15 cellular contexts compared by ENCODE assay signal in genomic region chr19:1122021-1122971, GRCh38. TPM values are rescaled to one million over a fixed set of nuclear protein-coding genes. Genes with fewer than 3 reads are reported as not detected.
DNase-seq lines count a peak whose midpoint lies in the region; ATAC-seq, FAIRE-seq and TF ChIP-seq lines count a peak whose summit lies in the region.
"Had no signal": no experiment of that assay in that cellular context is flagged by ENCODE, and none has a peak within 500 bp of the region (broad histone marks: within the 10 kb centered on the region; RNA-seq: fewer than 3 reads in every experiment).

No MANE protein-coding gene starts in this region.

- H2BK5ac ChIP-seq in H1 (ENCODE audit: low read depth, low read length) = no peak overlapping the region

- H3K23ac ChIP-seq in H1 (ENCODE audit: insufficient read length) = no peak overlapping the region

- H3K36me3 ChIP-seq in breast epithelium (peaks cover 4% of the 10 kb centered on the region), NT2/D1 (ENCODE audit: insufficient read depth, insufficient read length, low read length) (peaks cover 89% of the 10 kb centered on the region), H1 (ENCODE audit: control insufficient read depth in 2 of 4, insufficient read depth in 4 of 4, low read length in 3 of 4) (peaks cover 0 to 51% (median 5%) of the 10 kb centered on the region in 4 experiments; a peak in 4 of 8 replicates), spleen (peaks cover 9 to 100% (median 100%) of the 10 kb centered on the region in 6 donors)

- H3K27ac Mint-ChIP-seq in MCF 10A (ENCODE audit: low read depth, unreplicated experiment) (peak overlapping the region; percentile 35), T-cell (no peak overlapping the region)

- H3K4me3 ChIP-seq in breast epithelium (no peak overlapping the region), NT2/D1 (ENCODE audit: insufficient read length, low read depth) (no peak overlapping the region), H1 (ENCODE audit: extremely low read depth in 1 of 4, insufficient read depth in 2 of 4, low read depth in 3 of 4, low read length in 4 of 4) (no peak overlapping the region), spleen (no peak overlapping the region)
- H3K4me3 ChIP-seq: PC-9 had no signal

- no peak overlapping the region for H2BK15ac ChIP-seq in H1 (ENCODE audit: low read length)

- no peak overlapping the region for H3K4ac ChIP-seq in H1 (replicated peaks; ENCODE audit: insufficient read length, low read depth, low read length)

- H4K8ac ChIP-seq in H1 (ENCODE audit: extremely low read depth, insufficient read depth, low read length) = no peak overlapping the region

- H3K4me1 ChIP-seq in breast epithelium (no peaks in the 10 kb centered on the region), NT2/D1 (ENCODE audit: insufficient read depth, insufficient read length) (peaks cover 17% of the 10 kb centered on the region), H1 (replicated peaks in 1 of 4; ENCODE audit: control insufficient read depth in 3 of 4, insufficient read depth in 4 of 4, low read length in 3 of 4) (peaks cover 0 to 4% (median 2%) of the 10 kb centered on the region in 4 experiments; a peak in 3 of 7 replicates), spleen (peaks cover 2 to 57% (median 35%) of the 10 kb centered on the region in 6 donors)

- no peak for TF ChIP-seq EP300 in H1 (IDR thresholded peaks at IDR 0.05; ENCODE audit: borderline replicate concordance in 1 of 2, low read depth in 2 of 2, low read length in 2 of 2)

- no peaks in the 10 kb centered on the region for H3K79me1 ChIP-seq in H1 (ENCODE audit: low read depth, low read length)

- no peak overlapping the region for H3K4me2 ChIP-seq in H1 (ENCODE audit: insufficient read depth in 1 of 2, low read depth in 2 of 2, low read length in 2 of 2)
- H3K4me2 ChIP-seq: PC-9 had no signal

- H2AFZ ChIP-seq in H1 (ENCODE audit: low read length) = no peak overlapping the region
- H2AFZ ChIP-seq: PC-9 had no signal

- no peak overlapping the region for H2BK20ac ChIP-seq in H1 (ENCODE audit: low read length)

- TF ChIP-seq POLR2A in breast epithelium (IDR thresholded peaks at IDR 0.05) (no peak), H1 (IDR thresholded peaks at IDR 0.05; ENCODE audit: control extremely low read depth in 1 of 2, low read depth in 2 of 2, low read length in 2 of 2) (no peak), spleen (IDR thresholded peaks at IDR 0.05) (no peak)

- H3K14ac ChIP-seq in H1 (ENCODE audit: insufficient read length) = no peak overlapping the region

- no peak overlapping the region for H3K56ac ChIP-seq in H1 (replicated peaks; ENCODE audit: insufficient read length, low read depth, low read length)

- H3K4me3 Mint-ChIP-seq in MCF 10A (ENCODE audit: unreplicated experiment) (no peak overlapping the region), T-cell (no peak overlapping the region)

- intact Hi-C loops in MCF 10A (cut with micrococcal nuclease) = no loop called here
- intact Hi-C loops in breast epithelium (cut with DNase I; ENCODE audit: low total_unique reads) = no loop called here
- intact Hi-C loops in spleen (cut with DNase I; ENCODE audit: low total_unique reads) = no loop called here

- CTCF ChIA-PET in MCF 10A (lab: Yijun Ruan, JAX) (interaction anchor here (0.6 to 0.7 kb wide), 2 partner anchors 9 to 33 kb away, joined by 3 read pairs; no protein-coding TSS in a partner anchor), H1 (lab: Charles Lee; ENCODE audit: partially characterized antibody) (interaction anchor here (0.9 to 4.2 kb wide), 3 partner anchors 9 to 100 kb away, joined by 3 to 17 read pairs (median 14); no protein-coding TSS in a partner anchor), T-cell (lab: Charles Lee) (no interaction called here)

- no peaks in the 10 kb centered on the region for H3K9me3 Mint-ChIP-seq in MCF 10A (ENCODE audit: unreplicated experiment)
- no peaks in the 10 kb centered on the region for H3K9me3 Mint-ChIP-seq in T-cell
- H3K9me3 Mint-ChIP-seq: H9 had no signal

- no peak for TF ChIP-seq RAD21 in H1 (IDR thresholded peaks at IDR 0.05 in 1 of 2, conservative IDR thresholded peaks at IDR 0.05 in 1 of 2; ENCODE audit: low read depth in 2 of 2, low read length in 2 of 2)

- H3K27me3 Mint-ChIP-seq in MCF 10A (ENCODE audit: insufficient read depth, unreplicated experiment) = no peaks in the 10 kb centered on the region
- H3K27me3 Mint-ChIP-seq in T-cell = no peaks in the 10 kb centered on the region

- H3K36me3 Mint-ChIP-seq in MCF 10A (ENCODE audit: insufficient read depth, unreplicated experiment) (peaks cover 95% of the 10 kb centered on the region), T-cell (peaks cover 12% of the 10 kb centered on the region)

- H3K18ac ChIP-seq in H1 (ENCODE audit: extremely low read depth, low read length) = peak overlapping the region; percentile 38; the same call in 1 of the 2 replicates

- no peak for FAIRE-seq in H1 (lab: Jason Lieb, UNC)

- BruUV-seq in MCF 10A (replicated peaks; lab: Mats Ljungman, UMichigan) = no TSS peak

- H3K79me2 ChIP-seq in H1 (ENCODE audit: control insufficient read depth in 1 of 2, insufficient read depth in 2 of 2, low read length in 2 of 2) = no peaks in the 10 kb centered on the region

- ATAC-seq in T-cell (replicated peaks in 1 of 4) = no peak

- H3K27ac ChIP-seq in breast epithelium (peak overlapping the region in 1 of 2 donors; percentile 32), H1 (ENCODE audit: low read depth, low read length) (no peak overlapping the region), spleen (peak overlapping the region in 3 of 8 donors; percentile 17 to 69 (median 46))
- H3K27ac ChIP-seq: PC-9 had no signal

- POLR2A ChIA-PET in MCF 10A (lab: Yijun Ruan, JAX) (interaction anchor here (1.2 to 1.6 kb wide), 2 partner anchors 33 to 88 kb away, joined by 4 read pairs; no protein-coding TSS in a partner anchor), H1 (lab: Charles Lee; ENCODE audit: partially characterized antibody) (interaction anchor here (1.1 to 1.9 kb wide), 8 partner anchors 9 to 147 kb away, joined by 3 to 7 read pairs (median 4); partner anchors contain the start of gene GPX4), T-cell (lab: Charles Lee) (interaction anchor here in 1 of 2 donors (0.5 kb wide), 1 partner anchor 13 kb away, joined by 3 read pairs; no protein-coding TSS in a partner anchor)

- H4K91ac ChIP-seq in H1 (replicated peaks; ENCODE audit: insufficient read length, low read length) = no peak overlapping the region

- H3K23me2 ChIP-seq in H1 (ENCODE audit: low read depth, low read length) = no peaks in the 10 kb centered on the region

- no peak overlapping the region for H4K5ac ChIP-seq in H1 (ENCODE audit: insufficient read length, low read depth, low read length)

- TF ChIP-seq CTCF in MCF 10A (IDR thresholded peaks at IDR 0.05; ENCODE audit: unreplicated experiment) (no peak), breast epithelium (IDR thresholded peaks at IDR 0.05) (no peak), H1 (IDR thresholded peaks at IDR 0.05; ENCODE audit: control extremely low read depth in 1 of 3, insufficient read depth in 1 of 3, low read depth in 1 of 3, low read length in 3 of 3) (no peak), spleen (IDR thresholded peaks at IDR 0.05 in 8 of 11, conservative IDR thresholded peaks at IDR 0.05 in 3 of 11) (no peak)

- H3K4me1 Mint-ChIP-seq in MCF 10A (ENCODE audit: insufficient read depth, unreplicated experiment) (no peaks in the 10 kb centered on the region), T-cell (peaks cover 0 to 5% (median 4%) of the 10 kb centered on the region in 3 donors)

- H3K9ac ChIP-seq in NT2/D1 (ENCODE audit: insufficient read length, low read depth) (peak overlapping the region; percentile 32), H1 (replicated peaks in 1 of 4; ENCODE audit: extremely low read depth in 1 of 4, low read depth in 3 of 4, low read length in 3 of 4) (no peak overlapping the region)

- WGBS in H1 (ENCODE audit: extremely low coverage in 1 of 2, insufficient coverage in 1 of 2, insufficient read length in 1 of 2, insufficient replicate concordance in 2 of 2, low coverage in 1 of 2, low lambda C conversion rate in 2 of 2, missing lambda C conversion rate in 1 of 2), 2 experiments = 93% methylated on average over 18 of the region's 63 CpGs; no CpG with 5 or more reads in 1 of the 2 experiments
- WGBS in spleen, 5 donors = 94 to 96% (median 95%) methylated on average over 42 to 63 of the region's 63 CpGs

- peaks cover 0 to 1% of the 10 kb centered on the region in 2 experiments for H4K20me1 ChIP-seq in H1 (replicated peaks in 1 of 2; ENCODE audit: control insufficient read depth in 1 of 2, insufficient read depth in 2 of 2, low read length in 2 of 2)

- no peaks in the 10 kb centered on the region for H3K27me3 ChIP-seq in breast epithelium
- H3K27me3 ChIP-seq in NT2/D1 (ENCODE audit: insufficient read depth, insufficient read length) = no peaks in the 10 kb centered on the region
- H3K27me3 ChIP-seq in H1 (replicated peaks in 1 of 4; ENCODE audit: control insufficient read depth in 3 of 4, extremely low read depth in 1 of 4, insufficient read depth in 3 of 4, low read length in 3 of 4) = no peaks in the 10 kb centered on the region
- H3K27me3 ChIP-seq in spleen (replicated peaks in 1 of 7) = no peaks in the 10 kb centered on the region

- no peak overlapping the region for H2BK120ac ChIP-seq in H1 (replicated peaks; ENCODE audit: low read depth, low read length)

- no peaks in the 10 kb centered on the region for H3K9me3 ChIP-seq in breast epithelium
- H3K9me3 ChIP-seq in NT2/D1 (ENCODE audit: insufficient read depth, low read length) = no peaks in the 10 kb centered on the region
- H3K9me3 ChIP-seq in H1 (ENCODE audit: insufficient read depth in 2 of 2, low read depth in 1 of 2, low read length in 1 of 2) = no peaks in the 10 kb centered on the region
- H3K9me3 ChIP-seq in spleen = no peaks in the 10 kb centered on the region

- DNase-seq in MCF 10A (ENCODE audit: unreplicated experiment) (no peak), breast epithelium (ENCODE audit: low spot score in 2 of 2) (no peak), NT2/D1 (ENCODE audit: low read depth, low spot score) (no peak), H1 (ENCODE audit: low read depth in 1 of 2, low spot score in 2 of 2) (no peak), spleen (peak; percentile 72), T-cell (no peak), T-helper 1 cell (no peak)
- DNase-seq: AML-193; NCI-H1092; NCI-H1694; NCI-H2107; NCI-H526 treated with DMSO at 0.1 percent for 48 hours; NK-92 treated with Interleukin-12 subunit alpha and Interleukin-12 subunit beta, amount 100 ng/mL, for 24 hours had no signal

- no peak overlapping the region for H2AK5ac ChIP-seq in H1 (ENCODE audit: low read depth, low read length)

- peak overlapping the region; percentile 60; the same call in 1 of the 2 replicates for H2BK12ac ChIP-seq in H1 (ENCODE audit: low read depth, low read length)

RNA-seq across cellular contexts. Expression of gene GPX4, which starts 18.5 kb away (rescaled TPM):
- total RNA-seq in MCF 10A (2022) (179 and 191 TPM in 2 replicates), breast epithelium (1,000 to 10,000 TPM in 1 of 3 donors, 100 to 1,000 TPM in 2; 357 to 1,796 (median 492) TPM), spleen (100 to 1,000 TPM; 138 to 275 (median 216) TPM), T-cell (100 to 1,000 TPM; 139 to 221 (median 196) TPM)
- 342 and 355 TPM in 2 replicates for total RNA-seq in H1 (2021; fragmentation: NEBNext Ultra II Directional; extraction: Animal tissue kit (Norgen Biotek cat#: 25700))
- polyA plus RNA-seq in H1 (2011; rRNA removed) (693 and 947 TPM in 2 replicates), spleen (100 to 1,000 TPM; 480 to 562 (median 522) TPM)
- polyA plus RNA-seq in H1 (2011; cell fraction: cytosol; rRNA removed) = 779 TPM
- 730 TPM for polyA plus RNA-seq in H1 (2011; cell fraction: nucleus; rRNA removed)
- polyA plus RNA-seq in H1 (2012, experiment 1 of 2) = 475 to 711 TPM (median 640 TPM) in 4 replicates
- 958 TPM for polyA plus RNA-seq in H1 (2012, experiment 2 of 2)
- polyA plus RNA-seq in H1 (2013, experiment 1 of 2) = 575 TPM
- polyA plus RNA-seq in H1 (2013, experiment 2 of 2) = 562 TPM
- 186 and 191 TPM in 2 replicates for polyA minus RNA-seq in H1 (2011; rRNA and poly(A)+ RNA removed)
- polyA minus RNA-seq in H1 (2011; cell fraction: cytosol; rRNA and poly(A)+ RNA removed) = 297 TPM
- 155 TPM for polyA minus RNA-seq in H1 (2011; cell fraction: nucleus; rRNA and poly(A)+ RNA removed)

RNA-seq across cellular contexts. Expression of gene POLR2E, which starts 27.1 kb away (rescaled TPM):
- total RNA-seq in MCF 10A (2022) (184 and 201 TPM in 2 replicates), breast epithelium (100 to 1,000 TPM in 1 of 3 donors, 10 to 100 TPM in 2; 65.9 to 175 (median 89.1) TPM), spleen (100 to 1,000 TPM; 106 to 152 (median 123) TPM), T-cell (100 to 1,000 TPM in 3 of 5 donors, 10 to 100 TPM in 2; 75.7 to 119 (median 101) TPM)
- total RNA-seq in H1 (2021; fragmentation: NEBNext Ultra II Directional; extraction: Animal tissue kit (Norgen Biotek cat#: 25700)) = 274 and 281 TPM in 2 replicates
- polyA plus RNA-seq in H1 (2011; rRNA removed) (381 and 483 TPM in 2 replicates), spleen (100 to 1,000 TPM in 2 of 3 donors, 10 to 100 TPM in 1; 70.8 to 144 (median 105) TPM)
- 378 TPM for polyA plus RNA-seq in H1 (2011; cell fraction: cytosol; rRNA removed)
- polyA plus RNA-seq in H1 (2011; cell fraction: nucleus; rRNA removed) = 283 TPM
- polyA plus RNA-seq in H1 (2012, experiment 1 of 2) = 286 to 416 TPM (median 379 TPM) in 4 replicates
- 296 TPM for polyA plus RNA-seq in H1 (2012, experiment 2 of 2)
- polyA plus RNA-seq in H1 (2013, experiment 1 of 2) = 195 TPM
- polyA plus RNA-seq in H1 (2013, experiment 2 of 2) = 204 TPM
- polyA minus RNA-seq in H1 (2011; rRNA and poly(A)+ RNA removed) = 110 and 140 TPM in 2 replicates
- 128 TPM for polyA minus RNA-seq in H1 (2011; cell fraction: cytosol; rRNA and poly(A)+ RNA removed)
- 125 TPM for polyA minus RNA-seq in H1 (2011; cell fraction: nucleus; rRNA and poly(A)+ RNA removed)

RNA-seq across cellular contexts. Expression of gene SBNO2, which starts 51.8 kb away (rescaled TPM):
- total RNA-seq in MCF 10A (2022) = 99.6 and 123 TPM in 2 replicates
- total RNA-seq in breast epithelium = 10 to 100 TPM; 15.4 to 63.3 (median 43.9) TPM
- total RNA-seq in H1 (2021; fragmentation: NEBNext Ultra II Directional; extraction: Animal tissue kit (Norgen Biotek cat#: 25700)) = 31.4 and 37.4 TPM in 2 replicates
- polyA plus RNA-seq in H1 (2011; rRNA removed) = 12.2 and 21.3 TPM in 2 replicates
- polyA plus RNA-seq in H1 (2011; cell fraction: cytosol; rRNA removed) = 12.8 TPM
- 67.3 TPM for polyA plus RNA-seq in H1 (2011; cell fraction: nucleus; rRNA removed)
- polyA plus RNA-seq in H1 (2012, experiment 1 of 2) = 21.4 to 33.6 TPM (median 24.5 TPM) in 4 replicates
- polyA plus RNA-seq in H1 (2012, experiment 2 of 2) = 13.6 TPM
- polyA plus RNA-seq in H1 (2013, experiment 1 of 2) = 16.0 TPM
- 14.4 TPM for polyA plus RNA-seq in H1 (2013, experiment 2 of 2)
- 10.0 and 10.6 TPM in 2 replicates for polyA minus RNA-seq in H1 (2011; rRNA and poly(A)+ RNA removed)
- polyA minus RNA-seq in H1 (2011; cell fraction: cytosol; rRNA and poly(A)+ RNA removed) = 23.1 TPM
- polyA minus RNA-seq in H1 (2011; cell fraction: nucleus; rRNA and poly(A)+ RNA removed) = 23.4 TPM
- total RNA-seq in spleen = 100 to 1,000 TPM in 5 of 7 donors, 10 to 100 TPM in 2; 51.7 to 230 (median 168) TPM
- 10 to 100 TPM; 16.2 to 62.0 (median 29.8) TPM for polyA plus RNA-seq in spleen
- total RNA-seq in T-cell = 100 to 1,000 TPM in 3 of 5 donors, 10 to 100 TPM in 2; 90.2 to 115 (median 106) TPM

RNA-seq across cellular contexts. Expression of gene ARHGAP45, which starts 55.3 kb away (rescaled TPM):
- total RNA-seq in MCF 10A (2022) = 11.9 and 15.3 TPM in 2 replicates
- 10 to 100 TPM; 18.7 to 43.2 (median 23.9) TPM for total RNA-seq in breast epithelium
- total RNA-seq in H1 (2021; fragmentation: NEBNext Ultra II Directional; extraction: Animal tissue kit (Norgen Biotek cat#: 25700)) = 41.8 and 43.6 TPM in 2 replicates
- polyA plus RNA-seq in H1 (2011; rRNA removed) = 31.4 and 40.2 TPM in 2 replicates
- polyA plus RNA-seq in H1 (2011; cell fraction: cytosol; rRNA removed) = 36.8 TPM
- 67.4 TPM for polyA plus RNA-seq in H1 (2011; cell fraction: nucleus; rRNA removed)
- polyA plus RNA-seq in H1 (2012, experiment 1 of 2) = 26.5 to 43.1 TPM (median 35.3 TPM) in 4 replicates
- polyA plus RNA-seq in H1 (2012, experiment 2 of 2) = 29.2 TPM
- polyA plus RNA-seq in H1 (2013, experiment 1 of 2) = 16.7 TPM
- 16.2 TPM for polyA plus RNA-seq in H1 (2013, experiment 2 of 2)
- polyA minus RNA-seq in H1 (2011; rRNA and poly(A)+ RNA removed) = 13.6 and 19.9 TPM in 2 replicates
- 28.4 TPM for polyA minus RNA-seq in H1 (2011; cell fraction: cytosol; rRNA and poly(A)+ RNA removed)
- polyA minus RNA-seq in H1 (2011; cell fraction: nucleus; rRNA and poly(A)+ RNA removed) = 25.1 TPM
- total RNA-seq in spleen = 100 to 1,000 TPM; 161 to 258 (median 237) TPM
- 100 to 1,000 TPM; 205 to 356 (median 329) TPM for polyA plus RNA-seq in spleen
- total RNA-seq in T-cell = 1,000 to 10,000 TPM in 3 of 5 donors, 100 to 1,000 TPM in 2; 729 to 1,130 (median 1,073) TPM

Comparison
In these comparisons a context has a peak if more than half of its experiments do, and no peak if none do; other contexts are left out.
1. CTCF ChIA-PET loops: an anchor here in MCF 10A (0.6 to 0.7 kb wide) and H1 (0.9 to 4.2 kb wide); none called in T-cell.